In the genomic region with DNA sequence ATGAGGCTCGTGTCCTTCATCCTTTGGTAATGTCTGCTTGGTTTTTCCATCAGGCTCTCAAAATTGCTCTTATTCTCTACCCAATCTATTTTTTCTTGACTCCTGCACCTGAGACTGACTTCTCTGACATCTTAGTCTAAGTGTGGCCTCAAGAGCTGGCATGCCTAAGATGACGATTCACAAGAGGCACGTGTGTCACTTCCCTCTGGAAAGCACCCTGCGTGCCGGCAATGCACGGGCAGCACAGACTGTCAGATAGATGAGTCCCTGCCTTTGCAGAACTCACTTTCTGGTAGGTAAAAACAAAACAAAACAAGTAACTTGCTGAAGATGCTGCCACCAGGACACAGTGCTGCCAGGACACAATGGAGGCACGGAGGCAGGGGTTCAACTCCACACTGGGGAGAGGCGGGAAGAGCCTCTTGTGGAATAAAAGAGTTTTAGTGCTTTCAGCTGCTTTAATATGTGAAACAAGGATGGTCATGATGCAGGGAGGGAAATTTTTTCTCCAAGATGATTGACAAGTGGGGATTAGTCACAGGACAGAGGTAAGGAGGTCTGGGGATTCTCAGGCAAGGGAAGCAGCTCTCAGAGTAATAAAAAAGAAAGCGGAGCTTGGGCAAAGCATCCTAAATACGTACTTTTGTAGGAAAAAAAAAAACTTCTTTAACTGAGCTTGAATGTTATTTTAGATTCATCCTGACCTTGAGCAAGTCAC, we compare ENCODE assay signal across 11 cellular contexts.
DNase-seq lines count a peak whose midpoint lies in the region; ATAC-seq lines count a peak whose summit lies in the region.
"Had no signal": no experiment of that assay in that cellular context is flagged by ENCODE, and none has a peak within 500 bp of the region (broad histone marks: within the 10 kb centered on the region; RNA-seq: fewer than 3 reads in every experiment).

No MANE protein-coding gene starts in this region.

- peaks cover 9% of the 10 kb centered on the region for H3K4me1 Mint-ChIP-seq in memory B cell

- ATAC-seq in GM21423 (IDR thresholded peaks at IDR 0.05; ENCODE audit: unreplicated experiment), result peak; percentile 83
- peak; percentile 60 for ATAC-seq in HG03139 (IDR thresholded peaks at IDR 0.05; ENCODE audit: unreplicated experiment)
- ATAC-seq in memory B cell (ENCODE audit: low read depth), result peak; percentile 100

- intact Hi-C loops in posterior cingulate gyrus (cut with DNase I), result no loop called here

- peak; percentile 30 for DNase-seq in activated CD4-positive, alpha-beta T cell treated with anti-CD3 and anti-CD28 coated beads for 48 hours
- DNase-seq in activated CD4-positive, alpha-beta T cell treated with anti-CD3 and anti-CD28 coated beads, Interleukin-2, amount 50 U/mL, for 4 hours, result no peak
- DNase-seq in memory B cell (ENCODE audit: low spot score in 2 of 2), result peak in 1 of 2 donors; percentile 43
- no peak for DNase-seq in posterior cingulate gyrus
- no peak for DNase-seq in NCI-H345 treated with DMSO at 0.1 percent for 48 hours (lab: John Stamatoyannopoulos, UW; ENCODE audit: unreplicated experiment)
- no peak for DNase-seq in NCI-H2171 treated with DMSO at 0.1 percent for 48 hours (lab: John Stamatoyannopoulos, UW)
- DNase-seq: kidney glomerular epithelial cell, NCI-H345 had no signal

- H3K4me3 Mint-ChIP-seq in memory B cell, result peak overlapping the region; percentile 50
- H3K4me3 Mint-ChIP-seq: T-helper 1 cell treated with Interleukin-12 subunit alpha and Interleukin-12 subunit beta and Interleukin-4 antibody, amounts not matched to agents 30 μg/mL and 1 μg/mL, for 36 hours had no signal

- H3K27ac Mint-ChIP-seq in memory B cell, result peak overlapping the region; percentile 88
- H3K27ac Mint-ChIP-seq: T-helper 1 cell treated with Interleukin-12 subunit alpha and Interleukin-12 subunit beta and Interleukin-4 antibody, amounts not matched to agents 30 μg/mL and 1 μg/mL, for 36 hours had no signal

- peaks cover 10% of the 10 kb centered on the region for H3K36me3 Mint-ChIP-seq in memory B cell

- H3K27me3 Mint-ChIP-seq in memory B cell, result no peaks in the 10 kb centered on the region

- H3K9me3 Mint-ChIP-seq in memory B cell, result no peaks in the 10 kb centered on the region
- H3K9me3 Mint-ChIP-seq: T-helper 1 cell treated with Interleukin-12 subunit alpha and Interleukin-12 subunit beta and Interleukin-4 antibody, amounts not matched to agents 30 μg/mL and 1 μg/mL, for 36 hours had no signal
